22 cellular contexts compared by ENCODE assay signal in genomic region chr22:28821452-28821851, GRCh38. TPM values are rescaled to one million over a fixed set of nuclear protein-coding genes. Genes with fewer than 3 reads are reported as not detected.
DNase-seq lines count a peak whose midpoint lies in the region; ATAC-seq, FAIRE-seq and TF ChIP-seq lines count a peak whose summit lies in the region.
"Had no signal": no experiment of that assay in that cellular context is flagged by ENCODE, and none has a peak within 500 bp of the region (broad histone marks: within the 10 kb centered on the region; RNA-seq: fewer than 3 reads in every experiment).

No MANE protein-coding gene starts in this region.

- H3K4me3 Mint-ChIP-seq in activated CD4-positive, alpha-beta T cell treated with anti-CD3 and anti-CD28 coated beads, Interleukin-2, amount 10 ng/mL, durations not matched to agents 7 days and 5 days, result no peak overlapping the region
- no peak overlapping the region for H3K4me3 Mint-ChIP-seq in stimulated activated naive B cell treated with anti-CD40 and anti-IgM and Interleukin-4, amounts not matched to agents 10 μg/mL and 1 μg/mL and 100 μg/mL, for 72 hours
- H3K4me3 Mint-ChIP-seq: brain; effector memory CD8-positive, alpha-beta T cell; GM23338 had no signal

- CTCF ChIA-PET in activated CD4-positive, alpha-beta T cell treated with anti-CD3 and anti-CD28 coated beads, Interleukin-2, amount 10 ng/mL, durations not matched to agents 7 days and 5 days (lab: Charles Lee), result interaction anchor here (0.6 kb wide), 1 partner anchor 405 kb away, joined by 5 read pairs; no protein-coding TSS in a partner anchor
- CTCF ChIA-PET in HepG2 (lab: Yijun Ruan, JAX; ENCODE audit: low intra/inter-chr PET ratio, low total read pairs), result no interaction called here

- no TSS peak for BruUV-seq in HepG2 (replicated peaks; lab: Mats Ljungman, UMichigan)

- no peaks in the 10 kb centered on the region for H3K9me3 ChIP-seq in HepG2 (ENCODE audit: low read length)
- H3K9me3 ChIP-seq: esophagus muscularis mucosa, gastrocnemius medialis, lower lobe of right lung, neutrophil had no signal

- no peak for TF ChIP-seq POLR2A in HepG2 (IDR thresholded peaks at IDR 0.05; ENCODE audit: insufficient read depth in 1 of 2, low read depth in 2 of 2, low read length in 2 of 2)

- H3K9me3 Mint-ChIP-seq in activated CD4-positive, alpha-beta T cell treated with anti-CD3 and anti-CD28 coated beads, Interleukin-2, amount 10 ng/mL, durations not matched to agents 7 days and 5 days, result no peaks in the 10 kb centered on the region
- no peaks in the 10 kb centered on the region for H3K9me3 Mint-ChIP-seq in stimulated activated naive B cell treated with anti-CD40 and anti-IgM and Interleukin-4, amounts not matched to agents 10 μg/mL and 1 μg/mL and 100 μg/mL, for 72 hours
- H3K9me3 Mint-ChIP-seq: brain; effector memory CD8-positive, alpha-beta T cell; GM23338 had no signal

- in situ Hi-C loops in HepG2 (cut with HindIII; ENCODE audit: extremely low pct_ligation_motif_present, low pct_unique_long_range_greater_than_20kb), result loop anchor here (10.0 kb wide), 1 partner anchor 217 kb away; no protein-coding TSS in a partner anchor

- intact Hi-C loops in HepG2 (cut with micrococcal nuclease; ENCODE audit: unreplicated experiment) (no loop called here), head of caudate nucleus (cut with DNase I) (no loop called here), sciatic nerve (cut with DNase I) (no loop called here)

- TF ChIP-seq CTCF in KMS-11 (conservative IDR thresholded peaks at IDR 0.05; ENCODE audit: low read depth, low read length), result no peak
- TF ChIP-seq CTCF in HepG2 (CRISPR knock-in tag; IDR thresholded peaks at IDR 0.05), result no peak

- no peak for DNase-seq in activated CD4-positive, alpha-beta T cell treated with anti-CD3 and anti-CD28 coated beads, Interleukin-2, amount 10 ng/mL, durations not matched to agents 7 days and 5 days
- no peak for DNase-seq in activated CD4-positive, alpha-beta T cell treated with anti-CD3 and anti-CD28 coated beads, Interleukin-2, amount 50 U/mL, for 4 hours
- DNase-seq in HepG2 (ENCODE audit: low spot score), result no peak
- no peak for DNase-seq in stimulated activated naive B cell treated with anti-CD40 and anti-IgM and Interleukin-4, amounts not matched to agents 10 μg/mL and 1 μg/mL and 100 μg/mL, for 72 hours
- no peak for DNase-seq in head of caudate nucleus
- DNase-seq in sciatic nerve (ENCODE audit: low spot score), result no peak
- DNase-seq: activated CD4-positive, CD25-positive, alpha-beta regulatory T cell treated with anti-CD3 and anti-CD28 coated beads, Interleukin-2, amount 50 U/mL, for 72 hours; effector memory CD8-positive, alpha-beta T cell; gastrocnemius medialis; lower lobe of right lung; NCI-H1417; NCI-H524 had no signal

- H3K79me2 ChIP-seq in KMS-11 (ENCODE audit: insufficient read depth, low read depth) (peaks cover 3% of the 10 kb centered on the region; the same call in 1 of the 2 replicates), HepG2 (ENCODE audit: insufficient read depth, low read length) (peaks cover 2% of the 10 kb centered on the region)

- H3K27ac Mint-ChIP-seq in activated CD4-positive, alpha-beta T cell treated with anti-CD3 and anti-CD28 coated beads, Interleukin-2, amount 10 ng/mL, durations not matched to agents 7 days and 5 days, result peak overlapping the region; percentile 99
- H3K27ac Mint-ChIP-seq in stimulated activated naive B cell treated with anti-CD40 and anti-IgM and Interleukin-4, amounts not matched to agents 10 μg/mL and 1 μg/mL and 100 μg/mL, for 72 hours, result peak overlapping the region; percentile 10
- H3K27ac Mint-ChIP-seq: brain, GM23338 had no signal

- FAIRE-seq in HepG2 (lab: Jason Lieb, UNC), result no peak
- FAIRE-seq: colon, islet of Langerhans had no signal

- WGBS in HepG2 (ENCODE audit: low lambda C conversion rate), result 90% methylated on average over 1 of the region's 1 CpG

- H3K4me1 ChIP-seq in KMS-11 (ENCODE audit: low read depth, poor library complexity, severe bottlenecking), result peaks cover 100% of the 10 kb centered on the region
- H3K4me1 ChIP-seq in HepG2 (ENCODE audit: insufficient read depth, low read length), result peaks cover 90% of the 10 kb centered on the region

- H3K36me3 ChIP-seq in KMS-11 (ENCODE audit: insufficient read depth) (no peaks in the 10 kb centered on the region), HepG2 (replicated peaks in 1 of 2; ENCODE audit: control insufficient read depth in 1 of 2, insufficient read depth in 2 of 2, low read length in 2 of 2) (no peaks in the 10 kb centered on the region)
- H3K36me3 ChIP-seq: gastrocnemius medialis, lower lobe of right lung, neutrophil had no signal

- POLR2A ChIA-PET in activated CD4-positive, alpha-beta T cell treated with anti-CD3 and anti-CD28 coated beads, Interleukin-2, amount 10 ng/mL, durations not matched to agents 7 days and 5 days (lab: Charles Lee), result no interaction called here
- POLR2A ChIA-PET in HepG2 (lab: Yijun Ruan, JAX), result interaction anchor here (18.2 kb wide), 1 partner anchor 26 kb away, joined by 945 read pairs; the partner anchor contains the start of gene XBP1

- H4K20me1 ChIP-seq in KMS-11 (ENCODE audit: insufficient read depth) (no peaks in the 10 kb centered on the region), HepG2 (ENCODE audit: insufficient read depth, low read length) (no peaks in the 10 kb centered on the region)

- H3K4me3 ChIP-seq in KMS-11 (IDR thresholded peaks at IDR 0.05; ENCODE audit: insufficient read depth, low read depth, low read length) (no peak overlapping the region), HepG2 (replicated peaks in 1 of 3; ENCODE audit: insufficient read depth in 1 of 3, low read depth in 2 of 3, low read length in 3 of 3) (no peak overlapping the region)
- H3K4me3 ChIP-seq: esophagus muscularis mucosa, gastrocnemius medialis, GM23338, lower lobe of right lung had no signal

- no peak for ATAC-seq in HepG2
- no peak for ATAC-seq in stimulated activated naive B cell treated with anti-CD40 and anti-IgM and Interleukin-4, amounts not matched to agents 10 μg/mL and 1 μg/mL and 100 μg/mL, for 72 hours (replicated peaks)
- ATAC-seq in GM21447 (IDR thresholded peaks at IDR 0.05; ENCODE audit: unreplicated experiment), result no peak
- ATAC-seq in sciatic nerve, result no peak
- ATAC-seq: effector memory CD8-positive, alpha-beta T cell; gastrocnemius medialis; GM23338; lower lobe of right lung; SK-N-SH treated with all-trans-retinoic acid at 6 μM for 48 hours had no signal

- H3K4me2 ChIP-seq in KMS-11 (peak overlapping the region; percentile 96), HepG2 (ENCODE audit: low read depth, low read length) (no peak overlapping the region)
- H3K4me2 ChIP-seq: GM23338 had no signal

- peak overlapping the region; percentile 58; the same call in 1 of the 2 replicates for H3K9ac ChIP-seq in KMS-11
- H3K9ac ChIP-seq in HepG2 (ENCODE audit: insufficient read depth, low read depth, low read length), result no peak overlapping the region

- H2AFZ ChIP-seq in KMS-11 (ENCODE audit: low read depth) (no peak overlapping the region), HepG2 (ENCODE audit: low read length) (no peak overlapping the region)
- H2AFZ ChIP-seq: GM23338 had no signal

- no peak for TF ChIP-seq RAD21 in HepG2 (CRISPR knock-in tag; IDR thresholded peaks at IDR 0.05)

- no peaks in the 10 kb centered on the region for H3K27me3 Mint-ChIP-seq in activated CD4-positive, alpha-beta T cell treated with anti-CD3 and anti-CD28 coated beads, Interleukin-2, amount 10 ng/mL, durations not matched to agents 7 days and 5 days
- no peaks in the 10 kb centered on the region for H3K27me3 Mint-ChIP-seq in stimulated activated naive B cell treated with anti-CD40 and anti-IgM and Interleukin-4, amounts not matched to agents 10 μg/mL and 1 μg/mL and 100 μg/mL, for 72 hours
- H3K27me3 Mint-ChIP-seq: brain; effector memory CD8-positive, alpha-beta T cell had no signal

- H3K27ac ChIP-seq in KMS-11 (peak overlapping the region; percentile 95), HepG2 (ENCODE audit: extremely low read length, insufficient read depth, low read length) (peak overlapping the region; percentile 27)
- H3K27ac ChIP-seq: esophagus muscularis mucosa, gastrocnemius medialis, neutrophil, RWPE1 had no signal

- H3K27me3 ChIP-seq in KMS-11 (ENCODE audit: insufficient read depth, low read depth) (no peaks in the 10 kb centered on the region), HepG2 (ENCODE audit: control insufficient read depth in 1 of 2, insufficient read depth in 2 of 2, low read length in 2 of 2) (no peaks in the 10 kb centered on the region)
- H3K27me3 ChIP-seq: esophagus muscularis mucosa, gastrocnemius medialis, neutrophil had no signal

- peaks cover 74% of the 10 kb centered on the region for H3K4me1 Mint-ChIP-seq in activated CD4-positive, alpha-beta T cell treated with anti-CD3 and anti-CD28 coated beads, Interleukin-2, amount 10 ng/mL, durations not matched to agents 7 days and 5 days
- H3K4me1 Mint-ChIP-seq in stimulated activated naive B cell treated with anti-CD40 and anti-IgM and Interleukin-4, amounts not matched to agents 10 μg/mL and 1 μg/mL and 100 μg/mL, for 72 hours, result peaks cover 29 to 55% of the 10 kb centered on the region in 2 donors

- H3K36me3 Mint-ChIP-seq in activated CD4-positive, alpha-beta T cell treated with anti-CD3 and anti-CD28 coated beads, Interleukin-2, amount 10 ng/mL, durations not matched to agents 7 days and 5 days (ENCODE audit: low read depth), result peaks cover 62% of the 10 kb centered on the region
- peaks cover 13 to 24% of the 10 kb centered on the region in 2 donors for H3K36me3 Mint-ChIP-seq in stimulated activated naive B cell treated with anti-CD40 and anti-IgM and Interleukin-4, amounts not matched to agents 10 μg/mL and 1 μg/mL and 100 μg/mL, for 72 hours

- no peak for TF ChIP-seq EP300 in HepG2 (IDR thresholded peaks at IDR 0.05; ENCODE audit: low read depth in 2 of 2, low read length in 2 of 2)
- TF ChIP-seq EP300 in HepG2 (CRISPR knock-in tag; IDR thresholded peaks at IDR 0.05; ENCODE audit: borderline replicate concordance), result no peak

RNA-seq across cellular contexts. Expression of gene XBP1, which starts 21.1 kb away (rescaled TPM):
- total RNA-seq in activated CD4-positive, alpha-beta T cell treated with anti-CD3 and anti-CD28 coated beads, Interleukin-2, amount 10 ng/mL, durations not matched to agents 7 days and 5 days, result 100 to 1,000 TPM; 159 to 184 TPM
- total RNA-seq in HepG2 (2016; rRNA removed; fragmentation: Illumina TruSeq; extraction: Trizol), result 313 and 427 TPM in 2 replicates
- 141 and 153 TPM in 2 replicates for total RNA-seq in HepG2 (2016; cell fraction: cytosol; rRNA removed; fragmentation: Illumina TruSeq; extraction: Trizol; ENCODE audit: low read depth)
- 301 and 418 TPM in 2 replicates for total RNA-seq in HepG2 (2016; cell fraction: insoluble cytoplasmic fraction; rRNA removed; fragmentation: Illumina TruSeq; extraction: Trizol)
- 264 and 299 TPM in 2 replicates for total RNA-seq in HepG2 (2016; cell fraction: membrane; rRNA removed; fragmentation: Illumina TruSeq; extraction: Trizol)
- total RNA-seq in HepG2 (2016; cell fraction: nucleus; rRNA removed; fragmentation: Illumina TruSeq; extraction: Trizol), result 351 and 393 TPM in 2 replicates
- 394 and 416 TPM in 2 replicates for polyA plus RNA-seq in HepG2 (2011; rRNA removed)
- polyA plus RNA-seq in HepG2 (2011; cell fraction: cytosol; rRNA removed), result 294 and 385 TPM in 2 replicates
- 177 and 227 TPM in 2 replicates for polyA plus RNA-seq in HepG2 (2011; cell fraction: nucleus; rRNA removed)
- polyA plus RNA-seq in HepG2 (2012), result 183 and 277 TPM in 2 replicates
- 97.4 and 108 TPM in 2 replicates for polyA plus RNA-seq in HepG2 (2016; cell fraction: cytosol; fragmentation: Illumina TruSeq; extraction: Trizol; ENCODE audit: low read depth)
- polyA plus RNA-seq in HepG2 (2016; cell fraction: insoluble cytoplasmic fraction; fragmentation: Illumina TruSeq; extraction: Trizol; ENCODE audit: low read depth), result 293 and 310 TPM in 2 replicates
- polyA plus RNA-seq in HepG2 (2016; cell fraction: membrane; fragmentation: Illumina TruSeq; extraction: Trizol; ENCODE audit: low read depth), result 142 and 166 TPM in 2 replicates
- 511 and 532 TPM in 2 replicates for polyA plus RNA-seq in HepG2 (2016; cell fraction: nucleus; fragmentation: Illumina TruSeq; extraction: Trizol; ENCODE audit: insufficient read depth, low read depth)
- polyA minus RNA-seq in HepG2 (2011; rRNA and poly(A)+ RNA removed; ENCODE audit: low replicate concordance), result 163 and 714 TPM in 2 replicates
- polyA minus RNA-seq in HepG2 (2011; cell fraction: cytosol; rRNA and poly(A)+ RNA removed), result 357 and 375 TPM in 2 replicates
- 208 and 277 TPM in 2 replicates for polyA minus RNA-seq in HepG2 (2011; cell fraction: nucleus; rRNA and poly(A)+ RNA removed)
- 84.9 TPM for total RNA-seq in sciatic nerve

RNA-seq across cellular contexts. Expression of gene CCDC117, which starts 49.0 kb away (rescaled TPM):
- 10 to 100 TPM; 30.2 to 31.9 TPM for total RNA-seq in activated CD4-positive, alpha-beta T cell treated with anti-CD3 and anti-CD28 coated beads, Interleukin-2, amount 10 ng/mL, durations not matched to agents 7 days and 5 days
- 34.2 and 43.8 TPM in 2 replicates for total RNA-seq in HepG2 (2016; rRNA removed; fragmentation: Illumina TruSeq; extraction: Trizol)
- 3.6 and 5.8 TPM in 2 replicates for total RNA-seq in HepG2 (2016; cell fraction: cytosol; rRNA removed; fragmentation: Illumina TruSeq; extraction: Trizol; ENCODE audit: low read depth)
- 33.6 and 41.0 TPM in 2 replicates for total RNA-seq in HepG2 (2016; cell fraction: insoluble cytoplasmic fraction; rRNA removed; fragmentation: Illumina TruSeq; extraction: Trizol)
- 21.8 and 22.8 TPM in 2 replicates for total RNA-seq in HepG2 (2016; cell fraction: membrane; rRNA removed; fragmentation: Illumina TruSeq; extraction: Trizol)
- 18.7 and 21.9 TPM in 2 replicates for total RNA-seq in HepG2 (2016; cell fraction: nucleus; rRNA removed; fragmentation: Illumina TruSeq; extraction: Trizol)
- 12.1 and 12.6 TPM in 2 replicates for polyA plus RNA-seq in HepG2 (2011; rRNA removed)
- polyA plus RNA-seq in HepG2 (2011; cell fraction: cytosol; rRNA removed), result 7.2 and 12.4 TPM in 2 replicates
- 3.6 and 7.1 TPM in 2 replicates for polyA plus RNA-seq in HepG2 (2011; cell fraction: nucleus; rRNA removed)
- polyA plus RNA-seq in HepG2 (2012), result 22.6 and 27.8 TPM in 2 replicates
- 2.1 and 2.8 TPM in 2 replicates for polyA plus RNA-seq in HepG2 (2016; cell fraction: cytosol; fragmentation: Illumina TruSeq; extraction: Trizol; ENCODE audit: low read depth)
- 41.1 and 42.1 TPM in 2 replicates for polyA plus RNA-seq in HepG2 (2016; cell fraction: insoluble cytoplasmic fraction; fragmentation: Illumina TruSeq; extraction: Trizol; ENCODE audit: low read depth)
- 10.2 and 11.0 TPM in 2 replicates for polyA plus RNA-seq in HepG2 (2016; cell fraction: membrane; fragmentation: Illumina TruSeq; extraction: Trizol; ENCODE audit: low read depth)
- polyA plus RNA-seq in HepG2 (2016; cell fraction: nucleus; fragmentation: Illumina TruSeq; extraction: Trizol; ENCODE audit: insufficient read depth, low read depth), result 24.6 and 26.0 TPM in 2 replicates
- 4.4 and 5.8 TPM in 2 replicates for polyA minus RNA-seq in HepG2 (2011; rRNA and poly(A)+ RNA removed; ENCODE audit: low replicate concordance)
- polyA minus RNA-seq in HepG2 (2011; cell fraction: cytosol; rRNA and poly(A)+ RNA removed), result 22.9 and 28.6 TPM in 2 replicates
- polyA minus RNA-seq in HepG2 (2011; cell fraction: nucleus; rRNA and poly(A)+ RNA removed), result 10.7 and 18.3 TPM in 2 replicates
- total RNA-seq in sciatic nerve, result 16.1 TPM
